ENCODE assay signal across 10 cellular contexts in the genomic region with DNA sequence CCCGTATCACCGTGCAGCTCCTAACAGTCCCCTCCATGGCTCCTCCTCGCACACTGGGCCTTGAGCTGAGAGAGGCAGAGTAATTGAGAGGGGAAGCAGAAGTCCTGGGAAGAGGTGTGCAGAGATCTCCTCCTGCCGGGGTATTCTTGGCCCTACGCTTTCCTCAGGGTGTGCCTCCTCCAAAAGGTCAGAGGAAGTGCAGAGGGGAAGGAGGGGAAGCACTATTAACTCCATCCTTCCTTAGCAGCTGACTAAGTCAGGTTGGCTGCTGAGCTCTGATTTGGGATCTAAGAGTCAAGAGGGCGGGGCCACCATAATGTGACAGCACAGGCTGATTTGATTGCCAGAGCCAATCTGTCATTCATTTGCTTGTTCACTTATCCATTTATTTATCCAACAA. TPM values are rescaled to one million over a fixed set of nuclear protein-coding genes. Genes with fewer than 3 reads are reported as not detected.
A peak's percentile ranks its signal among the peaks of the same experiment; 100 is the strongest.
DNase-seq lines count a peak whose midpoint lies in the region; ATAC-seq and TF ChIP-seq lines count a peak whose summit lies in the region.
"Had no signal": no experiment of that assay in that cellular context is flagged by ENCODE, and none has a peak within 500 bp of the region (broad histone marks: within the 10 kb centered on the region; RNA-seq: fewer than 3 reads in every experiment).

No MANE protein-coding gene starts in this region.

- ATAC-seq in activated naive CD8-positive, alpha-beta T cell treated with anti-CD3 and anti-CD28 coated beads, Interleukin-2, amount 50 U/mL, for 24 hours, result peak; percentile 57
- ATAC-seq in memory B cell (ENCODE audit: low read depth) (no peak), GM21390 (IDR thresholded peaks at IDR 0.05; ENCODE audit: unreplicated experiment) (no peak)

- intact Hi-C loops in CD14-positive monocyte (cut with micrococcal nuclease), result loop anchor here (2.0 to 5.0 kb wide), 2 partner anchors 127 to 134 kb away; no protein-coding TSS in a partner anchor

- H3K9me3 Mint-ChIP-seq in CD14-positive monocyte (peaks cover 0 to 1% (median 0%) of the 10 kb centered on the region in 7 donors), memory B cell (no peaks in the 10 kb centered on the region)
- H3K9me3 Mint-ChIP-seq in activated naive CD8-positive, alpha-beta T cell treated with anti-CD3 and anti-CD28 coated beads, Interleukin-2, amount 50 U/mL, for 24 hours, result no peaks in the 10 kb centered on the region

- H3K27me3 Mint-ChIP-seq in CD14-positive monocyte (ENCODE audit: low read depth in 3 of 3), result peaks cover 0 to 2% (median 0%) of the 10 kb centered on the region in 3 donors
- no peaks in the 10 kb centered on the region for H3K27me3 Mint-ChIP-seq in activated naive CD8-positive, alpha-beta T cell treated with anti-CD3 and anti-CD28 coated beads, Interleukin-2, amount 50 U/mL, for 24 hours
- no peaks in the 10 kb centered on the region for H3K27me3 Mint-ChIP-seq in memory B cell

- H3K27ac Mint-ChIP-seq in CD14-positive monocyte, result peak overlapping the region; percentile 33 to 91 (median 83)
- H3K27ac Mint-ChIP-seq in activated naive CD8-positive, alpha-beta T cell treated with anti-CD3 and anti-CD28 coated beads, Interleukin-2, amount 50 U/mL, for 24 hours, result no peak overlapping the region
- peak overlapping the region; percentile 68 for H3K27ac Mint-ChIP-seq in memory B cell

- peak; percentile 54 for TF ChIP-seq CTCF in CD14-positive monocyte (IDR thresholded peaks at IDR 0.05)

- H3K4me3 Mint-ChIP-seq in CD14-positive monocyte (peak overlapping the region in 1 of 2 donors; percentile 69), memory B cell (no peak overlapping the region)
- no peak overlapping the region for H3K4me3 Mint-ChIP-seq in activated naive CD8-positive, alpha-beta T cell treated with anti-CD3 and anti-CD28 coated beads, Interleukin-2, amount 50 U/mL, for 24 hours

- DNase-seq in CD14-positive monocyte (ENCODE audit: low spot score) (peak; percentile 86), MV-4-11 (lab: John Stamatoyannopoulos, UW) (peak; percentile 58), memory B cell (ENCODE audit: low spot score in 2 of 2) (no peak), ecto neural progenitor cell (ENCODE audit: low spot score) (no peak), mesenteric fat pad (ENCODE audit: low spot score) (no peak), caudate nucleus (lab: John Stamatoyannopoulos, UW) (no peak)
- DNase-seq in activated naive CD8-positive, alpha-beta T cell treated with anti-CD3 and anti-CD28 coated beads, Interleukin-2, amount 50 U/mL, for 24 hours, result no peak
- DNase-seq: amniotic stem cell, DND-41 had no signal

- no peak overlapping the region for H3K27ac ChIP-seq in caudate nucleus (ENCODE audit: low read depth, low read length)

- H3K36me3 Mint-ChIP-seq in CD14-positive monocyte, result peaks cover 42 to 66% of the 10 kb centered on the region in 2 donors
- no peaks in the 10 kb centered on the region for H3K36me3 Mint-ChIP-seq in activated naive CD8-positive, alpha-beta T cell treated with anti-CD3 and anti-CD28 coated beads, Interleukin-2, amount 50 U/mL, for 24 hours (ENCODE audit: low read depth)
- peaks cover 4% of the 10 kb centered on the region for H3K36me3 Mint-ChIP-seq in memory B cell

- peaks cover 31% of the 10 kb centered on the region for H3K4me1 Mint-ChIP-seq in CD14-positive monocyte
- peaks cover 38% of the 10 kb centered on the region for H3K4me1 Mint-ChIP-seq in activated naive CD8-positive, alpha-beta T cell treated with anti-CD3 and anti-CD28 coated beads, Interleukin-2, amount 50 U/mL, for 24 hours
- peaks cover 20% of the 10 kb centered on the region for H3K4me1 Mint-ChIP-seq in memory B cell

RNA-seq across cellular contexts. Expression of gene ATP2B4, which starts 12.3 kb away (rescaled TPM):
- polyA plus RNA-seq in CD14-positive monocyte, result 10 to 100 TPM in 1 of 2 donors, 1 to 10 TPM in 1; 7.8 to 13.2 TPM
- total RNA-seq in mesenteric fat pad, result 122 TPM

Comparison
In these comparisons a context has a peak if more than half of its experiments do, and no peak if none do; other contexts are left out.
1. DNase-seq: peak in CD14-positive monocyte (single experiment) and MV-4-11 (single experiment); none in activated naive CD8-positive, alpha-beta T cell treated with anti-CD3 and anti-CD28 coated beads, Interleukin-2, amount 50 U/mL, for 24 hours (single experiment), memory B cell (0 of 2), ecto neural progenitor cell (single experiment), mesenteric fat pad (single experiment) and caudate nucleus (0 of 61).